ENCODE assay signal across 21 cellular contexts in genomic region chr21:21845901-21846396, GRCh38.
"Had no signal": no experiment of that assay in that cellular context is flagged by ENCODE, and none has a peak within 500 bp of the region (broad histone marks: within the 10 kb centered on the region; RNA-seq: fewer than 3 reads in every experiment).

No MANE protein-coding gene starts in this region.

- H3K27ac ChIP-seq: dorsolateral prefrontal cortex, gastrocnemius medialis, left lung, neural progenitor cell, prostate gland, sigmoid colon, testis, tibial artery had no signal

- H3K4me3 ChIP-seq: dorsolateral prefrontal cortex, gastrocnemius medialis, left lung, neural progenitor cell, prostate gland, sigmoid colon, testis, tibial artery had no signal

- H3K27me3 ChIP-seq: dorsolateral prefrontal cortex, gastrocnemius medialis, left lung, neural progenitor cell, sigmoid colon, testis, tibial artery had no signal

- DNase-seq: dorsolateral prefrontal cortex; effector CD4-positive, alpha-beta T cell; foreskin fibroblast; gastrocnemius medialis; head of caudate nucleus; kidney; left lung; mesendoderm; midbrain; naive thymus-derived CD4-positive, alpha-beta T cell; right cardiac atrium; sigmoid colon; stimulated activated CD4-positive, alpha-beta T cell treated with anti-CD3 and anti-CD28 coated beads, Interleukin-2, amount 100 ng/mL, for 24 hours; stimulated activated CD4-positive, alpha-beta T cell treated with anti-CD3 and anti-CD28 coated beads, Interleukin-4, amount 100 ng/mL, for 24 hours; stimulated activated naive CD8-positive, alpha-beta T cell treated with anti-CD3 and anti-CD28 coated beads, Interleukin-15, Interleukin-2, amounts not matched to agents 100 U/mL and 50 U/mL, for 24 hours; substantia nigra; testis; tibial artery had no signal

- H3K9me3 ChIP-seq: gastrocnemius medialis, prostate gland, testis, tibial artery had no signal

- H3K4me1 ChIP-seq: gastrocnemius medialis, left lung, prostate gland, sigmoid colon, testis, tibial artery had no signal

- ATAC-seq: gastrocnemius medialis; left lung; naive thymus-derived CD4-positive, alpha-beta T cell; right cardiac atrium; stimulated activated effector memory CD8-positive, alpha-beta T cell treated with anti-CD3 and anti-CD28 coated beads, Interleukin-12 subunit alpha, Interleukin-12 subunit beta, amount 100 ng/mL, for 72 hours; stimulated activated naive CD8-positive, alpha-beta T cell treated with anti-CD3 and anti-CD28 coated beads, Interleukin-15, Interleukin-2, amounts not matched to agents 100 U/mL and 50 U/mL, for 24 hours had no signal

- H3K9ac ChIP-seq: neural progenitor cell had no signal

- H3K36me3 ChIP-seq: gastrocnemius medialis, left lung, neural progenitor cell, prostate gland, sigmoid colon, tibial artery had no signal
